ENCODE assay signal across 15 cellular contexts in the genomic region with DNA sequence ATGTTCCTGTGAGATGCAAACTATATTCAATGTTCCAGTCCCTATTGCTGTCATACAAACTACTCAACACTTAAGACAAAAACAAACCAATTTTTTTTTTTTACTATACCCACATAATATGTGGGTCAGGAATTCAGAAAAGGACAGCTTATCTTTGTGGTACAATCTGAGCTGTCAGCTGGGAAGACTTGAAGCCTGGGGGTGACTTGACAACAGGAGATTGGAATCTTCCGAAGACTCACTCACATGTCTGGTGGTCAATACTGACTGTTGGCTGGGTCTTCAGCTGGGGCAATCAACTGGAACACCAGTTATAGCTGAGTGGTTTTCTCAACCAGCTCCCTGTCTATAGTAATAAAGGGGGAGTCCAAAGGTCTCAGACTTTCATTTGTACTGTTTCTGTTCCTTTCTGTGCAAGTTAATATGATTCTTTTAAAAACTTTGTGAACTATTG.
DNase-seq lines count a peak whose midpoint lies in the region; ATAC-seq and TF ChIP-seq lines count a peak whose summit lies in the region.
"Had no signal": no experiment of that assay in that cellular context is flagged by ENCODE, and none has a peak within 500 bp of the region (broad histone marks: within the 10 kb centered on the region; RNA-seq: fewer than 3 reads in every experiment).

No MANE protein-coding gene starts in this region.

- H3K27me3 ChIP-seq in sigmoid colon = no peaks in the 10 kb centered on the region

- no peak overlapping the region for H3K4me3 Mint-ChIP-seq in activated B cell treated with CpG ODN at 0.5 μM for 24 hours
- H3K4me3 Mint-ChIP-seq: B cell, mesothelial cell of epicardium had no signal

- 35 to 72% methylated on average over 1 of the region's 1 CpG for WGBS in sigmoid colon, 2 donors

- no peak for TF ChIP-seq EP300 in sigmoid colon (IDR thresholded peaks at IDR 0.05)

- H3K36me3 Mint-ChIP-seq in activated B cell treated with CpG ODN at 0.5 μM for 24 hours (ENCODE audit: low read depth) = no peaks in the 10 kb centered on the region
- H3K36me3 Mint-ChIP-seq: mesothelial cell of epicardium had no signal

- H3K9me3 Mint-ChIP-seq in activated B cell treated with CpG ODN at 0.5 μM for 24 hours = no peaks in the 10 kb centered on the region
- H3K9me3 Mint-ChIP-seq: mesothelial cell of epicardium had no signal

- H3K4me3 ChIP-seq in sigmoid colon = no peak overlapping the region

- TF ChIP-seq POLR2A in sigmoid colon (IDR thresholded peaks at IDR 0.05) = no peak

- H3K9me3 ChIP-seq in sigmoid colon = no peaks in the 10 kb centered on the region

- no peaks in the 10 kb centered on the region for H3K4me1 Mint-ChIP-seq in activated B cell treated with CpG ODN at 0.5 μM for 24 hours
- H3K4me1 Mint-ChIP-seq: B cell had no signal

- peaks cover 8% of the 10 kb centered on the region for H3K27me3 Mint-ChIP-seq in activated B cell treated with CpG ODN at 0.5 μM for 24 hours

- DNase-seq in activated B cell treated with CpG ODN at 0.5 μM for 24 hours = no peak
- DNase-seq in midbrain (lab: John Stamatoyannopoulos, UW) = no peak
- no peak for DNase-seq in NCI-H524 (lab: John Stamatoyannopoulos, UW)
- no peak for DNase-seq in H4 (ENCODE audit: low spot score)
- no peak for DNase-seq in sigmoid colon
- DNase-seq: cerebellar nuclear complex, foreskin fibroblast, Karpas-422, substantia nigra, T-helper 9 cell had no signal

- no peaks in the 10 kb centered on the region for H3K4me1 ChIP-seq in sigmoid colon

- no peak overlapping the region for H3K27ac ChIP-seq in sigmoid colon

- ATAC-seq in GM18499 (IDR thresholded peaks at IDR 0.05; ENCODE audit: insufficient read depth, unreplicated experiment) (peak; percentile 72), GM21367 (IDR thresholded peaks at IDR 0.05; ENCODE audit: unreplicated experiment) (peak; percentile 90), HG03060 (IDR thresholded peaks at IDR 0.05; ENCODE audit: low read depth, unreplicated experiment) (peak; percentile 85), activated B cell treated with CpG ODN at 0.5 μM for 24 hours (ENCODE audit: low read depth) (peak; percentile 60)

- POLR2A ChIA-PET in activated B cell treated with CpG ODN at 0.5 μM for 24 hours (lab: Charles Lee) = no interaction called here

- intact Hi-C loops in activated B cell treated with CpG ODN at 0.5 μM for 24 hours (cut with micrococcal nuclease) = no loop called here
- intact Hi-C loops in sigmoid colon (cut with DNase I) = no loop called here

- no peaks in the 10 kb centered on the region for H3K36me3 ChIP-seq in sigmoid colon

- CTCF ChIA-PET in activated B cell treated with CpG ODN at 0.5 μM for 24 hours (lab: Charles Lee) = no interaction called here

- no peak for TF ChIP-seq CTCF in activated B cell treated with CpG ODN at 0.5 μM for 24 hours (IDR thresholded peaks at IDR 0.05)
- no peak for TF ChIP-seq CTCF in sigmoid colon (IDR thresholded peaks at IDR 0.05)

- no peak overlapping the region for H3K27ac Mint-ChIP-seq in activated B cell treated with CpG ODN at 0.5 μM for 24 hours
- H3K27ac Mint-ChIP-seq: B cell, mesothelial cell of epicardium had no signal
